19 cellular contexts compared by ENCODE assay signal in the genomic region with DNA sequence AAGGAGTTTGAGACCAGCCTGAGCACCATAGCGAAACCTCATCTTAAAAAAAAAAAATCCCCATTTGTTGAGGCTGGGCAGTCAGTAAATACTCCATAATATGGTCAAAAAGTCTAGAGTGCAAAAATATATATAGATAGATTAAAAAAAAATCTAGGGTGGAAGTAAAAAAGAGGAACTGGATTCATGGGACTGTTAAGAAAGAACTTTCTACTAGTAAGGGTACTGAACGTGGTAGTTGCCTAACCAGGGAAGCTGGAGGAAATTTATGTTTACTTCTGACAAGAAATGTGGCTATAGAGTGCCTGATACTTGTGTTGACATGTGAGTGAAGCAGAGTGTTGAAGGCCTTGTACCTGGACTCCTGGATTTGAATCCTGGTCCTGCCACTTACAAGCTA.
"Had no signal": no experiment of that assay in that cellular context is flagged by ENCODE, and none has a peak within 500 bp of the region (broad histone marks: within the 10 kb centered on the region; RNA-seq: fewer than 3 reads in every experiment).

No MANE protein-coding gene starts in this region.

- DNase-seq: activated CD4-positive, alpha-beta T cell treated with anti-CD3 and anti-CD28 coated beads for 1 hour; activated CD8-positive, alpha-beta memory T cell treated with anti-CD3 and anti-CD28 coated beads for 24 hours; activated CD8-positive, alpha-beta memory T cell treated with anti-CD3 and anti-CD28 coated beads, Interleukin-2, amount 50 U/mL, for 48 hours; activated effector memory CD4-positive, alpha-beta T cell treated with Interleukin-2 at 50 U/mL for 16 hours; activated naive CD4-positive, alpha-beta T cell treated with anti-CD3 and anti-CD28 coated beads, Interleukin-2, amount 10 ng/mL, durations not matched to agents 7 days and 5 days; activated naive CD8-positive, alpha-beta T cell treated with anti-CD3 and anti-CD28 coated beads, Interleukin-2, amount 50 U/mL, for 24 hours; activated T-cell treated with anti-CD3 and anti-CD28 coated beads, Interleukin-2, amount 50 U/mL, for 48 hours; anterior cingulate cortex; caudate nucleus; effector memory CD8-positive, alpha-beta T cell; mesenchymal stem cell; mucosa of descending colon; naive B cell; psoas muscle; right cardiac atrium; transverse colon; uterus had no signal

- H3K27me3 ChIP-seq: transverse colon, uterus had no signal

- H3K36me3 ChIP-seq: transverse colon, uterus had no signal

- H3K4me3 ChIP-seq: mucosa of descending colon, psoas muscle, skin epidermis, transverse colon, uterus had no signal

- ATAC-seq: activated naive CD8-positive, alpha-beta T cell treated with anti-CD3 and anti-CD28 coated beads, Interleukin-2, amount 50 U/mL, for 24 hours; effector memory CD8-positive, alpha-beta T cell; mucosa of descending colon; psoas muscle; right cardiac atrium had no signal

- H3K4me1 ChIP-seq: psoas muscle, transverse colon, uterus had no signal

- H3K9me3 ChIP-seq: mucosa of descending colon, psoas muscle, transverse colon, uterus had no signal

- H3K27ac ChIP-seq: psoas muscle, skin epidermis, transverse colon, uterus, VCaP had no signal
